ENCODE assay signal across 31 cellular contexts in genomic region chr20:35830264-35830663, GRCh38.
"Had no signal": no experiment of that assay in that cellular context is flagged by ENCODE, and none has a peak within 500 bp of the region (broad histone marks: within the 10 kb centered on the region; RNA-seq: fewer than 3 reads in every experiment).

No MANE protein-coding gene starts in this region.

- FAIRE-seq: endothelial cell of umbilical vein, frontal cortex, islet of Langerhans had no signal

- H3K4me3 Mint-ChIP-seq: dendritic cell treated with granulocyte-macrophage colony-stimulating factor and Interleukin-4, amounts not matched to agents 40 ng/mL and 50 ng/mL, for 4 days; mesothelial cell of epicardium; naive B cell; nephron progenitor cell; stimulated activated naive CD8-positive, alpha-beta T cell treated with anti-CD3 and anti-CD28 coated beads, Interleukin-15, amount 100 ng/mL, for 72 hours had no signal

- H3K4me3 ChIP-seq: colonic mucosa, esophagus muscularis mucosa, hepatocyte, left lung, mucosa of descending colon, prostate gland, right atrium auricular region, smooth muscle cell, suprapubic skin, transverse colon, upper lobe of right lung, uterus had no signal

- H3K36me3 ChIP-seq: colonic mucosa, left lung, prostate gland, right atrium auricular region, suprapubic skin, transverse colon, upper lobe of right lung, uterus had no signal

- H3K4me1 ChIP-seq: colonic mucosa, left lung, prostate gland, uterus had no signal

- H3K4me2 ChIP-seq: hepatocyte, smooth muscle cell had no signal

- H3K4me1 Mint-ChIP-seq: mesothelial cell of epicardium had no signal

- H3K27me3 Mint-ChIP-seq: dendritic cell treated with granulocyte-macrophage colony-stimulating factor and Interleukin-4, amounts not matched to agents 40 ng/mL and 50 ng/mL, for 4 days; naive B cell; stimulated activated naive CD8-positive, alpha-beta T cell treated with anti-CD3 and anti-CD28 coated beads, Interleukin-15, amount 100 ng/mL, for 72 hours had no signal

- H3K9me3 Mint-ChIP-seq: dendritic cell treated with granulocyte-macrophage colony-stimulating factor and Interleukin-4, amounts not matched to agents 40 ng/mL and 50 ng/mL, for 4 days; stimulated activated naive CD8-positive, alpha-beta T cell treated with anti-CD3 and anti-CD28 coated beads, Interleukin-15, amount 100 ng/mL, for 72 hours had no signal

- H2AFZ ChIP-seq: hepatocyte had no signal

- DNase-seq: colonic mucosa; effector CD8-positive, alpha-beta T cell; head of caudate nucleus; left cardiac atrium; left lung; mesenchymal stem cell; mucosa of descending colon; naive B cell; nephron progenitor cell; nucleus accumbens; stimulated activated CD4-positive, alpha-beta T cell treated with anti-CD3 and anti-CD28 coated beads, Interleukin-12 subunit alpha, Interleukin-12 subunit beta, amount 100 ng/mL, for 4 hours; stimulated activated CD4-positive, alpha-beta T cell treated with anti-CD3 and anti-CD28 coated beads, Interleukin-1b, Interleukin-23, amount 100 ng/mL, for 48 hours; stimulated activated CD4-positive, alpha-beta T cell treated with anti-CD3 and anti-CD28 coated beads, Interleukin-4, amount 100 ng/mL, for 1 hour; stimulated activated CD8-positive, alpha-beta memory T cell treated with anti-CD3 and anti-CD28 coated beads, Interleukin-4, amount 100 ng/mL, for 48 hours; stimulated activated naive CD4-positive, alpha-beta T cell; stimulated activated naive CD8-positive, alpha-beta T cell treated with anti-CD3 and anti-CD28 coated beads, Interleukin-15, amount 100 ng/mL, for 72 hours; transverse colon; upper lobe of right lung; uterus had no signal

- ATAC-seq: left lung; mucosa of descending colon; sciatic nerve; stimulated activated naive CD8-positive, alpha-beta T cell treated with anti-CD3 and anti-CD28 coated beads, Interleukin-15, amount 100 ng/mL, for 72 hours; upper lobe of right lung had no signal

- H3K27ac ChIP-seq: colonic mucosa, esophagus muscularis mucosa, hepatocyte, left lung, prostate gland, right atrium auricular region, suprapubic skin, transverse colon, upper lobe of right lung, uterus had no signal

- H3K27ac Mint-ChIP-seq: dendritic cell treated with granulocyte-macrophage colony-stimulating factor and Interleukin-4, amounts not matched to agents 40 ng/mL and 50 ng/mL, for 4 days; mesothelial cell of epicardium; stimulated activated naive CD8-positive, alpha-beta T cell treated with anti-CD3 and anti-CD28 coated beads, Interleukin-15, amount 100 ng/mL, for 72 hours had no signal

- H3K9me3 ChIP-seq: colonic mucosa, esophagus muscularis mucosa, mucosa of descending colon, prostate gland, right atrium auricular region, suprapubic skin, transverse colon, upper lobe of right lung, uterus had no signal

- H3K27me3 ChIP-seq: colonic mucosa, esophagus muscularis mucosa, hepatocyte, left lung, right atrium auricular region, suprapubic skin, transverse colon, upper lobe of right lung, uterus had no signal
